In genomic region chr4:75655562-75655961, GRCh38 we compare ENCODE assay signal across 14 cellular contexts. TPM values are rescaled to one million over a fixed set of nuclear protein-coding genes. Genes with fewer than 3 reads are reported as not detected.
DNase-seq lines count a peak whose midpoint lies in the region; ATAC-seq lines count a peak whose summit lies in the region.
"Had no signal": no experiment of that assay in that cellular context is flagged by ENCODE, and none has a peak within 500 bp of the region (broad histone marks: within the 10 kb centered on the region; RNA-seq: fewer than 3 reads in every experiment).

No MANE protein-coding gene starts in this region.

- POLR2A ChIA-PET in activated CD4-positive, alpha-beta T cell treated with anti-CD3 and anti-CD28 coated beads for 36 hours (lab: Charles Lee): interaction anchor here (0.6 to 0.7 kb wide), 4 partner anchors 9 to 80 kb away, joined by 3 to 9 read pairs (median 6); partner anchors contain the start of gene USO1
- POLR2A ChIA-PET in activated CD4-positive, alpha-beta memory T cell treated with anti-CD3 and anti-CD28 coated beads for 36 hours (lab: Charles Lee): interaction anchor here (0.5 to 2.9 kb wide), 2 partner anchors 68 to 163 kb away, joined by 3 to 12 read pairs; partner anchors contain the start of gene USO1

- H3K27me3 Mint-ChIP-seq in activated CD4-positive, alpha-beta T cell treated with anti-CD3 and anti-CD28 coated beads for 36 hours: no peaks in the 10 kb centered on the region
- no peaks in the 10 kb centered on the region for H3K27me3 Mint-ChIP-seq in activated CD4-positive, alpha-beta memory T cell treated with anti-CD3 and anti-CD28 coated beads for 36 hours
- no peaks in the 10 kb centered on the region for H3K27me3 Mint-ChIP-seq in natural killer cell treated with Interleukin-12 subunit alpha and Interleukin-12 subunit beta and Interleukin-15 and Interleukin-18, amount 100 ng/mL, for 72 hours

- peaks cover 52% of the 10 kb centered on the region for H3K4me1 Mint-ChIP-seq in activated CD4-positive, alpha-beta T cell treated with anti-CD3 and anti-CD28 coated beads for 36 hours
- peaks cover 52% of the 10 kb centered on the region for H3K4me1 Mint-ChIP-seq in activated CD4-positive, alpha-beta memory T cell treated with anti-CD3 and anti-CD28 coated beads for 36 hours (ENCODE audit: low read depth)
- H3K4me1 Mint-ChIP-seq in natural killer cell treated with Interleukin-12 subunit alpha and Interleukin-12 subunit beta and Interleukin-15 and Interleukin-18, amount 100 ng/mL, for 72 hours (ENCODE audit: low read depth in 2 of 2): peaks cover 20 to 28% of the 10 kb centered on the region in 2 donors

- DNase-seq in activated CD4-positive, alpha-beta T cell treated with anti-CD3 and anti-CD28 coated beads for 36 hours: no peak
- DNase-seq in activated CD4-positive, alpha-beta T cell treated with anti-CD3 and anti-CD28 coated beads for 48 hours: no peak
- no peak for DNase-seq in activated CD4-positive, alpha-beta memory T cell treated with anti-CD3 and anti-CD28 coated beads for 36 hours
- no peak for DNase-seq in natural killer cell treated with Interleukin-12 subunit alpha and Interleukin-12 subunit beta and Interleukin-15 and Interleukin-18, amount 100 ng/mL, for 72 hours (ENCODE audit: low spot score)
- DNase-seq in NCI-H2227 (lab: John Stamatoyannopoulos, UW; ENCODE audit: unreplicated experiment) (no peak), NCI-H128 (lab: John Stamatoyannopoulos, UW; ENCODE audit: unreplicated experiment) (no peak), G401 (ENCODE audit: low spot score) (no peak)
- DNase-seq: endodermal cell, foreskin keratinocyte, IMR-90, NCI-H1105 treated with DMSO at 0.1 percent for 48 hours, spleen, T-helper 9 cell had no signal

- CTCF ChIA-PET in activated CD4-positive, alpha-beta T cell treated with anti-CD3 and anti-CD28 coated beads for 36 hours (lab: Charles Lee): interaction anchor here (1.5 to 3.5 kb wide), 4 partner anchors 13 to 68 kb away, joined by 3 to 17 read pairs (median 12); partner anchors contain the start of gene USO1
- CTCF ChIA-PET in activated CD4-positive, alpha-beta memory T cell treated with anti-CD3 and anti-CD28 coated beads for 36 hours (lab: Charles Lee): interaction anchor here (1.4 to 3.0 kb wide), 3 partner anchors 53 to 68 kb away, joined by 4 to 22 read pairs (median 5); partner anchors contain the start of gene USO1

- peaks cover 48% of the 10 kb centered on the region for H3K36me3 Mint-ChIP-seq in activated CD4-positive, alpha-beta T cell treated with anti-CD3 and anti-CD28 coated beads for 36 hours (ENCODE audit: low read depth)
- peaks cover 38% of the 10 kb centered on the region for H3K36me3 Mint-ChIP-seq in activated CD4-positive, alpha-beta memory T cell treated with anti-CD3 and anti-CD28 coated beads for 36 hours
- peaks cover 21% of the 10 kb centered on the region for H3K36me3 Mint-ChIP-seq in natural killer cell treated with Interleukin-12 subunit alpha and Interleukin-12 subunit beta and Interleukin-15 and Interleukin-18, amount 100 ng/mL, for 72 hours

- peak overlapping the region; percentile 75 for H3K27ac Mint-ChIP-seq in activated CD4-positive, alpha-beta T cell treated with anti-CD3 and anti-CD28 coated beads for 36 hours
- H3K27ac Mint-ChIP-seq in activated CD4-positive, alpha-beta memory T cell treated with anti-CD3 and anti-CD28 coated beads for 36 hours: peak overlapping the region; percentile 81
- peak overlapping the region; percentile 67 to 80 for H3K27ac Mint-ChIP-seq in natural killer cell treated with Interleukin-12 subunit alpha and Interleukin-12 subunit beta and Interleukin-15 and Interleukin-18, amount 100 ng/mL, for 72 hours
- H3K27ac Mint-ChIP-seq: endodermal cell had no signal

- H3K9me3 Mint-ChIP-seq in activated CD4-positive, alpha-beta T cell treated with anti-CD3 and anti-CD28 coated beads for 36 hours (ENCODE audit: low read depth): no peaks in the 10 kb centered on the region
- no peaks in the 10 kb centered on the region for H3K9me3 Mint-ChIP-seq in activated CD4-positive, alpha-beta memory T cell treated with anti-CD3 and anti-CD28 coated beads for 36 hours
- no peaks in the 10 kb centered on the region for H3K9me3 Mint-ChIP-seq in natural killer cell treated with Interleukin-12 subunit alpha and Interleukin-12 subunit beta and Interleukin-15 and Interleukin-18, amount 100 ng/mL, for 72 hours
- H3K9me3 Mint-ChIP-seq: endodermal cell had no signal

- intact Hi-C loops in activated CD4-positive, alpha-beta T cell treated with anti-CD3 and anti-CD28 coated beads for 36 hours (cut with DNase I, micrococcal nuclease): loop anchor here (1.0 to 5.0 kb wide), 7 partner anchors 17 to 69 kb away; partner anchors contain the start of genes USO1 (in 2 of the 2) and CDKL2 (in 1 of the 2)
- intact Hi-C loops in activated CD4-positive, alpha-beta memory T cell treated with anti-CD3 and anti-CD28 coated beads for 36 hours (cut with micrococcal nuclease): loop anchor here (1.0 to 5.0 kb wide), 5 partner anchors 13 to 192 kb away; partner anchors contain the start of genes G3BP2 and USO1

- in situ Hi-C loops in G401 (cut with HindIII; ENCODE audit: low sequenced_read_pairs): no loop called here

- no peak overlapping the region for H3K4me3 Mint-ChIP-seq in activated CD4-positive, alpha-beta T cell treated with anti-CD3 and anti-CD28 coated beads for 36 hours
- no peak overlapping the region for H3K4me3 Mint-ChIP-seq in activated CD4-positive, alpha-beta memory T cell treated with anti-CD3 and anti-CD28 coated beads for 36 hours
- no peak overlapping the region for H3K4me3 Mint-ChIP-seq in natural killer cell treated with Interleukin-12 subunit alpha and Interleukin-12 subunit beta and Interleukin-15 and Interleukin-18, amount 100 ng/mL, for 72 hours
- H3K4me3 Mint-ChIP-seq: endodermal cell had no signal

- peak; percentile 91 for ATAC-seq in activated CD4-positive, alpha-beta T cell treated with anti-CD3 and anti-CD28 coated beads for 36 hours
- peak; percentile 72 for ATAC-seq in GM21423 (IDR thresholded peaks at IDR 0.05; ENCODE audit: unreplicated experiment)
- peak in 1 of 2 donors; percentile 54 for ATAC-seq in natural killer cell treated with Interleukin-12 subunit alpha and Interleukin-12 subunit beta and Interleukin-15 and Interleukin-18, amount 100 ng/mL, for 72 hours
- ATAC-seq: foreskin keratinocyte had no signal

RNA-seq across cellular contexts. Expression of gene G3BP2, which starts 17.6 kb away (rescaled TPM):
- total RNA-seq in activated CD4-positive, alpha-beta T cell treated with anti-CD3 and anti-CD28 coated beads for 36 hours: 100 to 1,000 TPM; 127 to 137 TPM
- 100 to 1,000 TPM; 137 to 144 TPM for total RNA-seq in activated CD4-positive, alpha-beta memory T cell treated with anti-CD3 and anti-CD28 coated beads for 36 hours
- 100 to 1,000 TPM; 107 to 159 TPM for total RNA-seq in natural killer cell treated with Interleukin-12 subunit alpha and Interleukin-12 subunit beta and Interleukin-15 and Interleukin-18, amount 100 ng/mL, for 72 hours
- 45.0 and 45.8 TPM in 2 replicates for total RNA-seq in G401 (2014; rRNA removed; shearing (Covaris generic))

RNA-seq across cellular contexts. Expression of gene CDKL2, which starts 25.2 kb away (rescaled TPM):
- total RNA-seq in activated CD4-positive, alpha-beta T cell treated with anti-CD3 and anti-CD28 coated beads for 36 hours: under 1 TPM; 0.62 to 0.91 TPM
- total RNA-seq in activated CD4-positive, alpha-beta memory T cell treated with anti-CD3 and anti-CD28 coated beads for 36 hours: 1 to 10 TPM in 1 of 2 experiments, under 1 TPM in 1; 0.97 to 1.1 TPM
- under 1 TPM; 0.14 to 0.36 TPM for total RNA-seq in natural killer cell treated with Interleukin-12 subunit alpha and Interleukin-12 subunit beta and Interleukin-15 and Interleukin-18, amount 100 ng/mL, for 72 hours
- total RNA-seq in G401 (2014; rRNA removed; shearing (Covaris generic)): not detected in 2 replicates
